ENCODE assay signal across 16 cellular contexts in genomic region chr17:50070908-50071680, GRCh38.
"Had no signal": no experiment of that assay in that cellular context is flagged by ENCODE, and none has a peak within 500 bp of the region (broad histone marks: within the 10 kb centered on the region; RNA-seq: fewer than 3 reads in every experiment).

No MANE protein-coding gene starts in this region.

- H3K36me3 Mint-ChIP-seq: natural killer cell had no signal

- H3K9me3 ChIP-seq: pancreas, right lobe of liver had no signal

- H3K9me3 Mint-ChIP-seq: effector memory CD8-positive, alpha-beta T cell; natural killer cell; neural crest cell had no signal

- H3K27ac Mint-ChIP-seq: dendritic cell treated with granulocyte-macrophage colony-stimulating factor and Interleukin-4, amounts not matched to agents 40 ng/mL and 50 ng/mL, for 4 days; effector memory CD8-positive, alpha-beta T cell; mesothelial cell of epicardium; natural killer cell; progenitor cell of endocrine pancreas had no signal

- H3K4me3 ChIP-seq: pancreas, right lobe of liver had no signal

- DNase-seq: effector memory CD8-positive, alpha-beta T cell; erythroblast; foreskin keratinocyte; natural killer cell; nucleus accumbens; pancreas; stimulated activated CD4-positive, alpha-beta T cell treated with anti-CD3 and anti-CD28 coated beads, Interleukin-15, amount 100 ng/mL, for 24 hours; stimulated activated CD4-positive, alpha-beta T cell treated with anti-CD3 and anti-CD28 coated beads, Interleukin-1b, Interleukin-23, amount 100 ng/mL, for 48 hours; stimulated activated CD4-positive, alpha-beta T cell treated with anti-CD3 and anti-CD28 coated beads, Interleukin-4, amount 100 ng/mL, for 24 hours; stimulated activated naive CD4-positive, alpha-beta T cell; trophoblast cell had no signal

- ATAC-seq: effector memory CD8-positive, alpha-beta T cell; foreskin keratinocyte; natural killer cell; pancreas; right lobe of liver had no signal

- H3K27ac ChIP-seq: foreskin keratinocyte, pancreas, right lobe of liver had no signal

- H3K27me3 ChIP-seq: foreskin keratinocyte, pancreas, right lobe of liver had no signal

- H3K27me3 Mint-ChIP-seq: effector memory CD8-positive, alpha-beta T cell had no signal

- H3K4me1 Mint-ChIP-seq: natural killer cell had no signal

- H3K4me1 ChIP-seq: foreskin keratinocyte, pancreas, right lobe of liver had no signal

- H3K36me3 ChIP-seq: right lobe of liver had no signal

- H3K4me3 Mint-ChIP-seq: dendritic cell treated with granulocyte-macrophage colony-stimulating factor and Interleukin-4, amounts not matched to agents 40 ng/mL and 50 ng/mL, for 4 days; effector memory CD8-positive, alpha-beta T cell; mesothelial cell of epicardium; natural killer cell; neural crest cell had no signal
